27 cellular contexts compared by ENCODE assay signal in the genomic region with DNA sequence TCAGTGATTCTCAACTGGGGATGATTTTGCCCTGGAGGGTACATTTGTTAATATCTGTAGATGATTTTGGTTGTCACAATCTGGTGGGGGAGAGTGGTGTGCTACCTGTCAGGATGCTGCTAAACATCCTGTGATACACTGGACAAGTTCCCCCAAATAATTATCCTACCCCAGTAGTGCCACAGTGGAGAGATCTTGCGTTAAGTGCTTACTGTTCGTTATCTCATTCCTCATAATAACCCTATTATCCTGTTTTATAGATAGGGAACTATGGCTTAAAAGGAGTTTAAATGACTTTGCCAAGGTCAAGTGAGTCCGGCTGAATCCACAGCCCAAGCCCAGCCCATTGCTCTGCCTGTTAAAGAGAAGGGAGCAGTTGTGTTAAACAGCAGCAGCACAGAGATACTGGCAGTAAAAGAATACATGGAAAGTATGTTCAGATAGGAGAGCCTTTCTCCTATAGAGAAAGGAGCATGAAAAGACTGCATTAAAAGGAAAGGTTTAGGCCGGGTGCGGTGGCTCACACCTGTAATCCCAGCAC. TPM values are rescaled to one million over a fixed set of nuclear protein-coding genes. Genes with fewer than 3 reads are reported as not detected.
DNase-seq lines count a peak whose midpoint lies in the region; ATAC-seq and TF ChIP-seq lines count a peak whose summit lies in the region.
"Had no signal": no experiment of that assay in that cellular context is flagged by ENCODE, and none has a peak within 500 bp of the region (broad histone marks: within the 10 kb centered on the region; RNA-seq: fewer than 3 reads in every experiment).

No MANE protein-coding gene starts in this region.

- no peak overlapping the region for H3K9ac ChIP-seq in endodermal cell (ENCODE audit: extremely low read depth, low read length, poor library complexity, severe bottlenecking)

- no peaks in the 10 kb centered on the region for H3K4me1 Mint-ChIP-seq in endodermal cell
- H3K4me1 Mint-ChIP-seq: activated CD4-positive, alpha-beta T cell treated with anti-CD3 and anti-CD28 coated beads, Interleukin-2, amount 10 ng/mL, durations not matched to agents 7 days and 5 days; stimulated activated memory B cell treated with anti-CD40 and anti-IgM and Interleukin-4, amounts not matched to agents 10 μg/mL and 1 μg/mL and 100 μg/mL, for 72 hours; WTC11 had no signal

- ATAC-seq in right cardiac atrium (peak in 1 of 2 donors; percentile 53), left cardiac atrium (no peak), gastrocnemius medialis (no peak), upper lobe of right lung (no peak), GM18907 (IDR thresholded peaks at IDR 0.05; ENCODE audit: unreplicated experiment) (no peak), foreskin keratinocyte (no peak)
- ATAC-seq: effector memory CD8-positive, alpha-beta T cell; natural killer cell treated with Interleukin-12 subunit alpha and Interleukin-12 subunit beta and Interleukin-15 and Interleukin-18, amount 100 ng/mL, for 72 hours; stimulated activated memory B cell treated with anti-CD40 and anti-IgM and Interleukin-4, amounts not matched to agents 10 μg/mL and 1 μg/mL and 100 μg/mL, for 72 hours; T-cell; WTC11 had no signal

- H3K27me3 ChIP-seq in right cardiac atrium (ENCODE audit: control insufficient read depth, insufficient read depth) (no peaks in the 10 kb centered on the region), endodermal cell (ENCODE audit: control insufficient read depth, insufficient read depth, low read length, poor library complexity, severe bottlenecking) (no peaks in the 10 kb centered on the region), gastrocnemius medialis (no peaks in the 10 kb centered on the region), upper lobe of right lung (no peaks in the 10 kb centered on the region), foreskin keratinocyte (no peaks in the 10 kb centered on the region)
- H3K27me3 ChIP-seq: SJCRH30 had no signal

- no peak for TF ChIP-seq CTCF in endodermal cell (conservative IDR thresholded peaks at IDR 0.05)
- TF ChIP-seq CTCF in gastrocnemius medialis (IDR thresholded peaks at IDR 0.05 in 4 of 5, conservative IDR thresholded peaks at IDR 0.05 in 1 of 5), result no peak
- TF ChIP-seq CTCF in upper lobe of right lung (IDR thresholded peaks at IDR 0.05), result no peak
- TF ChIP-seq CTCF in foreskin keratinocyte (conservative IDR thresholded peaks at IDR 0.05), result no peak

- intact Hi-C loops in right cardiac atrium (cut with DNase I), result no loop called here
- intact Hi-C loops in left cardiac atrium (cut with DNase I), result no loop called here
- intact Hi-C loops in gastrocnemius medialis (cut with DNase I; ENCODE audit: low total_unique reads), result no loop called here
- intact Hi-C loops in upper lobe of right lung (cut with DNase I), result no loop called here

- peak overlapping the region; percentile 20 for H3K27ac ChIP-seq in right cardiac atrium (ENCODE audit: low read length)
- H3K27ac ChIP-seq in endodermal cell (ENCODE audit: low read depth, low read length), result no peak overlapping the region
- peak overlapping the region in 3 of 4 donors; percentile 12 to 66 (median 44) for H3K27ac ChIP-seq in gastrocnemius medialis
- H3K27ac ChIP-seq in upper lobe of right lung, result peak overlapping the region; percentile 55
- H3K27ac ChIP-seq in foreskin keratinocyte, result no peak overlapping the region
- H3K27ac ChIP-seq: SJCRH30 had no signal

- peaks cover 9% of the 10 kb centered on the region for H3K9me3 Mint-ChIP-seq in endodermal cell
- H3K9me3 Mint-ChIP-seq: effector memory CD8-positive, alpha-beta T cell; natural killer cell treated with Interleukin-12 subunit alpha and Interleukin-12 subunit beta and Interleukin-15 and Interleukin-18, amount 100 ng/mL, for 72 hours had no signal

- no peaks in the 10 kb centered on the region for H3K9me3 ChIP-seq in right cardiac atrium (ENCODE audit: control insufficient read depth, low read length)
- H3K9me3 ChIP-seq in endodermal cell (ENCODE audit: control insufficient read depth, low read length), result peaks cover 20% of the 10 kb centered on the region
- no peaks in the 10 kb centered on the region for H3K9me3 ChIP-seq in gastrocnemius medialis
- peaks cover 2% of the 10 kb centered on the region for H3K9me3 ChIP-seq in upper lobe of right lung
- H3K9me3 ChIP-seq: SJCRH30 had no signal

- H3K27ac Mint-ChIP-seq in endodermal cell, result no peak overlapping the region
- H3K27ac Mint-ChIP-seq: activated CD4-positive, alpha-beta T cell treated with anti-CD3 and anti-CD28 coated beads, Interleukin-2, amount 10 ng/mL, durations not matched to agents 7 days and 5 days; activated naive CD4-positive, alpha-beta T cell treated with anti-CD3 and anti-CD28 coated beads, Interleukin-2, amount 10 ng/mL, durations not matched to agents 7 days and 5 days; natural killer cell treated with Interleukin-12 subunit alpha and Interleukin-12 subunit beta and Interleukin-15 and Interleukin-18, amount 100 ng/mL, for 72 hours; stimulated activated memory B cell treated with anti-CD40 and anti-IgM and Interleukin-4, amounts not matched to agents 10 μg/mL and 1 μg/mL and 100 μg/mL, for 72 hours; T-cell; WTC11 had no signal

- no peak overlapping the region for H3K4me3 Mint-ChIP-seq in endodermal cell
- H3K4me3 Mint-ChIP-seq: activated CD4-positive, alpha-beta T cell treated with anti-CD3 and anti-CD28 coated beads, Interleukin-2, amount 10 ng/mL, durations not matched to agents 7 days and 5 days; activated naive CD4-positive, alpha-beta T cell treated with anti-CD3 and anti-CD28 coated beads, Interleukin-2, amount 10 ng/mL, durations not matched to agents 7 days and 5 days; CD4-positive, alpha-beta memory T cell; effector memory CD8-positive, alpha-beta T cell; natural killer cell treated with Interleukin-12 subunit alpha and Interleukin-12 subunit beta and Interleukin-15 and Interleukin-18, amount 100 ng/mL, for 72 hours; stimulated activated memory B cell treated with anti-CD40 and anti-IgM and Interleukin-4, amounts not matched to agents 10 μg/mL and 1 μg/mL and 100 μg/mL, for 72 hours; WTC11 had no signal

- H3K27me3 Mint-ChIP-seq in endodermal cell (ENCODE audit: insufficient read depth), result no peaks in the 10 kb centered on the region
- H3K27me3 Mint-ChIP-seq: activated CD4-positive, alpha-beta T cell treated with anti-CD3 and anti-CD28 coated beads, Interleukin-2, amount 10 ng/mL, durations not matched to agents 7 days and 5 days; activated naive CD4-positive, alpha-beta T cell treated with anti-CD3 and anti-CD28 coated beads, Interleukin-2, amount 10 ng/mL, durations not matched to agents 7 days and 5 days; CD4-positive, alpha-beta memory T cell; effector memory CD8-positive, alpha-beta T cell; natural killer cell treated with Interleukin-12 subunit alpha and Interleukin-12 subunit beta and Interleukin-15 and Interleukin-18, amount 100 ng/mL, for 72 hours; stimulated activated memory B cell treated with anti-CD40 and anti-IgM and Interleukin-4, amounts not matched to agents 10 μg/mL and 1 μg/mL and 100 μg/mL, for 72 hours; T-cell had no signal

- in situ Hi-C loops in gastrocnemius medialis (cut with MboI; ENCODE audit: low sequenced_read_pairs in 4 of 4), result no loop called here

- TF ChIP-seq POLR2A in gastrocnemius medialis (IDR thresholded peaks at IDR 0.05), result no peak

- H3K36me3 ChIP-seq in endodermal cell (ENCODE audit: control insufficient read depth, insufficient read depth, low read length) (peaks cover 67% of the 10 kb centered on the region), gastrocnemius medialis (peaks cover 0 to 71% of the 10 kb centered on the region in 2 donors), upper lobe of right lung (peaks cover 76% of the 10 kb centered on the region)

- no peaks in the 10 kb centered on the region for H3K4me1 ChIP-seq in right cardiac atrium (ENCODE audit: control insufficient read depth, insufficient read depth, low read length)
- H3K4me1 ChIP-seq in endodermal cell (ENCODE audit: control insufficient read depth, insufficient read depth, low read length), result no peaks in the 10 kb centered on the region
- peaks cover 0 to 3% of the 10 kb centered on the region in 2 donors for H3K4me1 ChIP-seq in gastrocnemius medialis
- H3K4me1 ChIP-seq in upper lobe of right lung, result peaks cover 13% of the 10 kb centered on the region
- no peaks in the 10 kb centered on the region for H3K4me1 ChIP-seq in foreskin keratinocyte
- H3K4me1 ChIP-seq: SJCRH30 had no signal

- DNase-seq in right cardiac atrium, result peak in 1 of 3 donors; percentile 63
- DNase-seq in left cardiac atrium, result no peak
- DNase-seq in endodermal cell, result peak; percentile 20
- no peak for DNase-seq in gastrocnemius medialis
- DNase-seq in upper lobe of right lung, result no peak
- DNase-seq in foreskin keratinocyte, result no peak
- no peak for DNase-seq in stimulated activated CD4-positive, alpha-beta T cell treated with anti-CD3 and anti-CD28 coated beads, Interleukin-2, amount 100 ng/mL, for 24 hours
- DNase-seq: activated CD4-positive, alpha-beta T cell treated with anti-CD3 and anti-CD28 coated beads, Interleukin-2, amount 10 ng/mL, durations not matched to agents 7 days and 5 days; activated naive CD4-positive, alpha-beta T cell treated with anti-CD3 and anti-CD28 coated beads, Interleukin-2, amount 10 ng/mL, durations not matched to agents 7 days and 5 days; anterior cingulate cortex; CD4-positive, alpha-beta memory T cell; cortex of kidney; effector memory CD8-positive, alpha-beta T cell; GOT3; head of caudate nucleus; islet precursor cell; NCI-H1092; NCI-H1694 treated with DMSO at 0.1 percent for 48 hours; NCI-H2171; SJCRH30; T-cell had no signal

- WGBS in right cardiac atrium, result 80% methylated on average over 5 of the region's 5 CpGs
- 92 to 100% methylated on average over 4 to 5 of the region's 5 CpGs for WGBS in endodermal cell (ENCODE audit: insufficient coverage in 1 of 2, insufficient read length in 1 of 2), 2 experiments

- peaks cover 69% of the 10 kb centered on the region for H3K36me3 Mint-ChIP-seq in endodermal cell (ENCODE audit: low read depth)

- H3K4me3 ChIP-seq in right cardiac atrium (ENCODE audit: low read length) (no peak overlapping the region), endodermal cell (ENCODE audit: low read length) (no peak overlapping the region), gastrocnemius medialis (no peak overlapping the region), upper lobe of right lung (no peak overlapping the region)
- H3K4me3 ChIP-seq: lung, SJCRH30 had no signal

RNA-seq across cellular contexts. Expression of gene CNOT8, which starts 15.4 kb away (rescaled TPM):
- 10 to 100 TPM; 22.7 to 28.9 (median 27.3) TPM for total RNA-seq in right cardiac atrium
- polyA plus RNA-seq in right cardiac atrium, result 19.6 TPM
- total RNA-seq in left cardiac atrium, result 10 to 100 TPM; 29.3 to 30.3 TPM
- 10 to 100 TPM; 44.6 to 48.8 TPM for total RNA-seq in endodermal cell
- polyA plus RNA-seq in endodermal cell (2013, experiment 1 of 2), result 71.1 TPM
- 71.0 TPM for polyA plus RNA-seq in endodermal cell (2013, experiment 2 of 2)
- 10 to 100 TPM; 25.6 to 40.6 (median 30.5) TPM for total RNA-seq in gastrocnemius medialis
- 101 TPM for total RNA-seq in upper lobe of right lung
- total RNA-seq in foreskin keratinocyte, result 32.4 and 34.2 TPM in 2 replicates
- 19.5 and 22.2 TPM in 2 replicates for polyA plus RNA-seq in foreskin keratinocyte

RNA-seq across cellular contexts. Expression of gene FAXDC2, which starts 23.5 kb away (rescaled TPM):
- total RNA-seq in right cardiac atrium, result 10 to 100 TPM; 12.7 to 34.6 (median 29.2) TPM
- 23.0 TPM for polyA plus RNA-seq in right cardiac atrium
- total RNA-seq in left cardiac atrium, result 10 to 100 TPM; 10.1 to 28.2 TPM
- 1 to 10 TPM; 2.3 to 6.2 TPM for total RNA-seq in endodermal cell
- 12.0 TPM for polyA plus RNA-seq in endodermal cell (2013, experiment 1 of 2)
- 10.4 TPM for polyA plus RNA-seq in endodermal cell (2013, experiment 2 of 2)
- total RNA-seq in gastrocnemius medialis, result 10 to 100 TPM in 1 of 4 donors, 1 to 10 TPM in 3; 4.4 to 12.5 (median 6.4) TPM
- 79.0 TPM for total RNA-seq in upper lobe of right lung
- 4.4 and 4.7 TPM in 2 replicates for total RNA-seq in foreskin keratinocyte
- polyA plus RNA-seq in foreskin keratinocyte, result 2.2 and 2.4 TPM in 2 replicates
- total RNA-seq: activated CD4-positive, alpha-beta T cell treated with anti-CD3 and anti-CD28 coated beads, Interleukin-2, amount 10 ng/mL, durations not matched to agents 7 days and 5 days; natural killer cell treated with Interleukin-12 subunit alpha and Interleukin-12 subunit beta and Interleukin-15 and Interleukin-18, amount 100 ng/mL, for 72 hours; NCI-H460 had no signal

Comparison
In these comparisons a context has a peak if more than half of its experiments do, and no peak if none do; other contexts are left out.
1. H3K27ac ChIP-seq: peak in right cardiac atrium (single experiment), gastrocnemius medialis (3 of 4) and upper lobe of right lung (single experiment); none in endodermal cell (single experiment) and foreskin keratinocyte (single experiment).